Comparison of ENCODE assay signal across 18 cellular contexts in genomic region chr10:97907830-97908229, GRCh38. TPM values are rescaled to one million over a fixed set of nuclear protein-coding genes. Genes with fewer than 3 reads are reported as not detected.
A peak's percentile ranks its signal among the peaks of the same experiment; 100 is the strongest.
DNase-seq lines count a peak whose midpoint lies in the region; ATAC-seq and TF ChIP-seq lines count a peak whose summit lies in the region.
"Had no signal": no experiment of that assay in that cellular context is flagged by ENCODE, and none has a peak within 500 bp of the region (broad histone marks: within the 10 kb centered on the region; RNA-seq: fewer than 3 reads in every experiment).

No MANE protein-coding gene starts in this region.

- H3K9me3 Mint-ChIP-seq in stimulated activated effector memory CD8-positive, alpha-beta T cell treated with anti-CD3 and anti-CD28 coated beads, Interleukin-12 subunit alpha, Interleukin-12 subunit beta, amount 100 ng/mL, for 72 hours: no peaks in the 10 kb centered on the region
- H3K9me3 Mint-ChIP-seq: CD4-positive, alpha-beta T cell; CD8-positive, alpha-beta T cell had no signal

- H3K23ac ChIP-seq in mesendoderm (ENCODE audit: low read length): no peak overlapping the region

- H2BK120ac ChIP-seq in mesendoderm (ENCODE audit: low read depth, low read length): no peak overlapping the region

- H3K27ac Mint-ChIP-seq in stimulated activated effector memory CD8-positive, alpha-beta T cell treated with anti-CD3 and anti-CD28 coated beads, Interleukin-12 subunit alpha, Interleukin-12 subunit beta, amount 100 ng/mL, for 72 hours: peak overlapping the region; percentile 49
- H3K27ac Mint-ChIP-seq: B cell; CD4-positive, alpha-beta T cell; CD8-positive, alpha-beta T cell had no signal

- H3K18ac ChIP-seq in mesendoderm (ENCODE audit: low read length): no peak overlapping the region

- H3K4me3 Mint-ChIP-seq in stimulated activated effector memory CD8-positive, alpha-beta T cell treated with anti-CD3 and anti-CD28 coated beads, Interleukin-12 subunit alpha, Interleukin-12 subunit beta, amount 100 ng/mL, for 72 hours: no peak overlapping the region
- H3K4me3 Mint-ChIP-seq: B cell; CD4-positive, alpha-beta T cell; CD8-positive, alpha-beta T cell had no signal

- H3K4me1 ChIP-seq in lower lobe of right lung (peaks cover 11% of the 10 kb centered on the region), mesendoderm (ENCODE audit: control insufficient read depth, low read depth, low read length) (no peaks in the 10 kb centered on the region)
- H3K4me1 ChIP-seq: A549, Caco-2 had no signal

- H3K4ac ChIP-seq in mesendoderm (ENCODE audit: low read depth, low read length): no peak overlapping the region

- H4K5ac ChIP-seq in mesendoderm (ENCODE audit: low read length): no peak overlapping the region

- no peak for TF ChIP-seq CTCF in lower lobe of right lung (IDR thresholded peaks at IDR 0.05)

- H3K27me3 ChIP-seq in lower lobe of right lung (ENCODE audit: low read depth) (peaks cover 5% of the 10 kb centered on the region), mesendoderm (ENCODE audit: insufficient read depth, low read length, poor library complexity) (no peaks in the 10 kb centered on the region)

- H3K4me3 ChIP-seq in lower lobe of right lung: no peak overlapping the region
- no peak overlapping the region for H3K4me3 ChIP-seq in mesendoderm (ENCODE audit: low read length)
- H3K4me3 ChIP-seq: A549; BLaER1 treated with 17β-estradiol and CSF1 and Interleukin-3, amounts not matched to agents 10 nM and 100 nM had no signal

- H2AK5ac ChIP-seq in mesendoderm (ENCODE audit: low read length): no peak overlapping the region

- peaks cover 7% of the 10 kb centered on the region for H3K4me1 Mint-ChIP-seq in stimulated activated effector memory CD8-positive, alpha-beta T cell treated with anti-CD3 and anti-CD28 coated beads, Interleukin-12 subunit alpha, Interleukin-12 subunit beta, amount 100 ng/mL, for 72 hours
- H3K4me1 Mint-ChIP-seq: B cell had no signal

- no peak overlapping the region for H3K4me2 ChIP-seq in mesendoderm (ENCODE audit: low read length)
- H3K4me2 ChIP-seq: A549; BLaER1 treated with 17β-estradiol and CSF1 and Interleukin-3, amounts not matched to agents 10 nM and 100 nM had no signal

- no peak overlapping the region for H3K56ac ChIP-seq in mesendoderm (ENCODE audit: low read length)

- H3K36me3 Mint-ChIP-seq in stimulated activated effector memory CD8-positive, alpha-beta T cell treated with anti-CD3 and anti-CD28 coated beads, Interleukin-12 subunit alpha, Interleukin-12 subunit beta, amount 100 ng/mL, for 72 hours: no peaks in the 10 kb centered on the region
- H3K36me3 Mint-ChIP-seq: CD8-positive, alpha-beta T cell had no signal

- no peaks in the 10 kb centered on the region for H3K79me1 ChIP-seq in mesendoderm (ENCODE audit: low read length)

- no peak overlapping the region for H2BK5ac ChIP-seq in mesendoderm (ENCODE audit: low read length)

- H2BK15ac ChIP-seq in mesendoderm (replicated peaks; ENCODE audit: low read depth): no peak overlapping the region

- H3K9ac ChIP-seq in mesendoderm (ENCODE audit: low read length): no peak overlapping the region
- H3K9ac ChIP-seq: BLaER1 treated with 17β-estradiol and CSF1 and Interleukin-3, amounts not matched to agents 10 nM and 100 nM had no signal

- H3K79me2 ChIP-seq in mesendoderm (ENCODE audit: control insufficient read depth, insufficient read depth, low read length): no peaks in the 10 kb centered on the region

- H3K9me3 ChIP-seq in lower lobe of right lung: no peaks in the 10 kb centered on the region
- H3K9me3 ChIP-seq: A549; BLaER1 treated with 17β-estradiol and CSF1 and Interleukin-3, amounts not matched to agents 10 nM and 100 nM; Caco-2 had no signal

- DNase-seq in Right ventricle myocardium superior (peak; percentile 38), cardiac septum (ENCODE audit: low spot score) (no peak), lower lobe of right lung (peak; percentile 35), mesendoderm (no peak), NCI-H526 treated with DMSO at 0.1 percent for 48 hours (lab: John Stamatoyannopoulos, UW) (no peak)
- no peak for DNase-seq in stimulated activated effector memory CD8-positive, alpha-beta T cell treated with anti-CD3 and anti-CD28 coated beads, Interleukin-12 subunit alpha, Interleukin-12 subunit beta, amount 100 ng/mL, for 72 hours (ENCODE audit: low spot score in 2 of 2)
- DNase-seq: AML-193; Caco-2; Calu3; CD4-positive, alpha-beta T cell; CD8-positive, alpha-beta T cell; DMS79 treated with DMSO at 0.1 percent for 48 hours; GF-D8 had no signal

- ATAC-seq in Right ventricle myocardium superior (ENCODE audit: poor library complexity) (no peak), lower lobe of right lung (no peak)
- no peak for ATAC-seq in stimulated activated effector memory CD8-positive, alpha-beta T cell treated with anti-CD3 and anti-CD28 coated beads, Interleukin-12 subunit alpha, Interleukin-12 subunit beta, amount 100 ng/mL, for 72 hours
- ATAC-seq: A549; CD8-positive, alpha-beta T cell had no signal

- H3K27ac ChIP-seq in lower lobe of right lung (no peak overlapping the region), mesendoderm (ENCODE audit: low read depth, low read length) (no peak overlapping the region)
- H3K27ac ChIP-seq: 22Rv1; A549; BLaER1 treated with 17β-estradiol and CSF1 and Interleukin-3, amounts not matched to agents 10 nM and 100 nM; C4-2B had no signal

- WGBS in mesendoderm (ENCODE audit: extremely low coverage, insufficient coverage, low lambda C conversion rate): no CpG with 5 or more reads among the region's 12 CpGs

- intact Hi-C loops in Right ventricle myocardium superior (cut with DNase I): no loop called here
- intact Hi-C loops in cardiac septum (cut with DNase I): no loop called here
- intact Hi-C loops in lower lobe of right lung (cut with DNase I): no loop called here

- H3K36me3 ChIP-seq in lower lobe of right lung (no peaks in the 10 kb centered on the region), mesendoderm (ENCODE audit: control insufficient read depth, insufficient read depth, low read length) (no peaks in the 10 kb centered on the region)
- H3K36me3 ChIP-seq: BLaER1 treated with 17β-estradiol and CSF1 and Interleukin-3, amounts not matched to agents 10 nM and 100 nM had no signal

- no peak overlapping the region for H4K8ac ChIP-seq in mesendoderm (ENCODE audit: low read depth, low read length)

RNA-seq across cellular contexts. Expression of gene GOLGA7B, which starts 58.2 kb away (rescaled TPM):
- total RNA-seq in Right ventricle myocardium superior (0.11 TPM), cardiac septum (0.54 TPM), lower lobe of right lung (1.0 TPM)
- polyA plus RNA-seq in mesendoderm (2013, experiment 1 of 2): 0.01 TPM
- 0.03 TPM for polyA plus RNA-seq in mesendoderm (2013, experiment 2 of 2)
- total RNA-seq: B cell had no signal

Comparison
In these comparisons a context has a peak if more than half of its experiments do, and no peak if none do; other contexts are left out.
1. DNase-seq: peak in Right ventricle myocardium superior (single experiment) and lower lobe of right lung (single experiment); none in cardiac septum (single experiment), stimulated activated effector memory CD8-positive, alpha-beta T cell treated with anti-CD3 and anti-CD28 coated beads, Interleukin-12 subunit alpha, Interleukin-12 subunit beta, amount 100 ng/mL, for 72 hours (0 of 2), mesendoderm (single experiment) and NCI-H526 treated with DMSO at 0.1 percent for 48 hours (single experiment).